Comparison of ENCODE assay signal across 9 cellular contexts in the genomic region with DNA sequence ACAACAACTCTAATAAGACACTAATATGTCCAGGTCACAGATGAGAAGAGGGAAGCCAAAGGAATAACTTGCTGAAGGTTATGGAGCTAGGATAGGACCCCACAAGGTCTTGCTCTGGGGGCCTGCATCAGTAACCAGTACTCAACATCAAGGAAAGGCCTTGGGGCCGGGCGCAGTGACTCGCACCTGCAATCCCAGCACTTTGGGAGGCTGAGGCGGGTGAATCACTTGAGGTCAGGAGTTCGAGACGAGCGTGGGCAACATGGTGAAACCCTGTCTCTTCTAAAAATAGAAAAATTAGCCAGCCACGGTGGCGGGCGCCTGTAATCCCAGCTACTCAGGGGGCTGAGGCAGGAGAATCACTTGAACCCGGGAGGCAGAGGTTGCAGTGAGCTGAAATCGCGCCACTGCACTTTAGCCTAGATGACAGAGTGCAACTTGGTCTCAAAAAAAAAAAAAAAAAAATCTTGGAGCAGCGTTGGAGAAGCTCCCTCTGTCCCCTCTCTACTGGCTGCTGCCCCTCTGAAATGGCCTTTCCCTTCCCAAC. TPM values are rescaled to one million over a fixed set of nuclear protein-coding genes. Genes with fewer than 3 reads are reported as not detected.
DNase-seq lines count a peak whose midpoint lies in the region; ATAC-seq and TF ChIP-seq lines count a peak whose summit lies in the region.
"Had no signal": no experiment of that assay in that cellular context is flagged by ENCODE, and none has a peak within 500 bp of the region (broad histone marks: within the 10 kb centered on the region; RNA-seq: fewer than 3 reads in every experiment).

No MANE protein-coding gene starts in this region.

- H3K27me3 ChIP-seq in KMS-11 (ENCODE audit: insufficient read depth, low read depth), result no peaks in the 10 kb centered on the region

- no peak for DNase-seq in AG04449 (ENCODE audit: low read depth, low spot score)
- DNase-seq in activated naive CD8-positive, alpha-beta T cell treated with anti-CD3 and anti-CD28 coated beads, Interleukin-2, amount 10 ng/mL, durations not matched to agents 7 days and 5 days, result no peak
- no peak for DNase-seq in NCI-H2196 (lab: John Stamatoyannopoulos, UW; ENCODE audit: unreplicated experiment)
- DNase-seq in SK-N-DZ (ENCODE audit: low spot score), result no peak

- H3K4me1 ChIP-seq in KMS-11 (ENCODE audit: low read depth, poor library complexity, severe bottlenecking) (peaks cover 20% of the 10 kb centered on the region), mesodermal cell (ENCODE audit: control insufficient read depth, insufficient read depth, low read length, poor library complexity, severe bottlenecking) (peaks cover 12% of the 10 kb centered on the region)

- no peaks in the 10 kb centered on the region for H3K36me3 ChIP-seq in KMS-11 (ENCODE audit: insufficient read depth)
- H3K36me3 ChIP-seq in mesodermal cell (ENCODE audit: control insufficient read depth, insufficient read depth, low read length), result peaks cover 34% of the 10 kb centered on the region

- ATAC-seq in activated naive CD8-positive, alpha-beta T cell treated with anti-CD3 and anti-CD28 coated beads, Interleukin-2, amount 10 ng/mL, durations not matched to agents 7 days and 5 days (ENCODE audit: low read depth), result no peak
- ATAC-seq in GM19395 (IDR thresholded peaks at IDR 0.05; ENCODE audit: unreplicated experiment), result no peak
- no peak for ATAC-seq in HG03108 (IDR thresholded peaks at IDR 0.05; ENCODE audit: unreplicated experiment)

- H3K36me3 Mint-ChIP-seq in activated naive CD8-positive, alpha-beta T cell treated with anti-CD3 and anti-CD28 coated beads, Interleukin-2, amount 10 ng/mL, durations not matched to agents 7 days and 5 days, result peaks cover 23% of the 10 kb centered on the region

- H3K27ac ChIP-seq in KMS-11, result peak overlapping the region; percentile 90
- peak overlapping the region; percentile 98 for H3K27ac ChIP-seq in mesodermal cell (ENCODE audit: low read depth, low read length, severe bottlenecking)

- H3K9me3 Mint-ChIP-seq in activated naive CD8-positive, alpha-beta T cell treated with anti-CD3 and anti-CD28 coated beads, Interleukin-2, amount 10 ng/mL, durations not matched to agents 7 days and 5 days, result no peaks in the 10 kb centered on the region

- CTCF ChIA-PET in AG04449 (lab: Yijun Ruan, JAX), result interaction anchor here (0.6 to 7.9 kb wide), 5 partner anchors 12 to 543 kb away, joined by 3 to 58 read pairs (median 4); a partner anchor contains a TSS

- peaks cover 65% of the 10 kb centered on the region for H3K79me2 ChIP-seq in KMS-11 (ENCODE audit: insufficient read depth, low read depth)

- H3K27ac Mint-ChIP-seq in activated naive CD8-positive, alpha-beta T cell treated with anti-CD3 and anti-CD28 coated beads, Interleukin-2, amount 10 ng/mL, durations not matched to agents 7 days and 5 days, result peak overlapping the region; percentile 95

- H3K9me3 ChIP-seq in mesodermal cell (ENCODE audit: control insufficient read depth, low read length), result no peaks in the 10 kb centered on the region

- peaks cover 20% of the 10 kb centered on the region for H3K4me1 Mint-ChIP-seq in activated naive CD8-positive, alpha-beta T cell treated with anti-CD3 and anti-CD28 coated beads, Interleukin-2, amount 10 ng/mL, durations not matched to agents 7 days and 5 days

- 0 out of 2 replicates have a peak, but pooled peaks cover 5% of the 10 kb centered on the region for H4K20me1 ChIP-seq in KMS-11 (ENCODE audit: insufficient read depth)

- 85 to 95% methylated on average over 9 to 13 of the region's 14 CpGs for WGBS in mesodermal cell (ENCODE audit: insufficient coverage in 2 of 2), 2 experiments

- H2AFZ ChIP-seq in KMS-11 (ENCODE audit: low read depth), result no peak overlapping the region

- POLR2A ChIA-PET in AG04449 (lab: Yijun Ruan, JAX), result interaction anchor here (0.8 to 2.6 kb wide), 4 partner anchors 22 to 186 kb away, joined by 3 to 19 read pairs (median 4); a partner anchor contains a TSS
- POLR2A ChIA-PET in activated naive CD8-positive, alpha-beta T cell treated with anti-CD3 and anti-CD28 coated beads, Interleukin-2, amount 10 ng/mL, durations not matched to agents 7 days and 5 days (lab: Charles Lee), result interaction anchor here (0.9 to 4.6 kb wide), 8 partner anchors 10 to 749 kb away, joined by 3 to 60 read pairs (median 18); a partner anchor contains a TSS

- peak overlapping the region; percentile 96; the same call in 1 of the 2 replicates for H3K9ac ChIP-seq in KMS-11

- H3K4me3 ChIP-seq in AG04449 (ENCODE audit: low read depth, low read length) (peak overlapping the region; percentile 97), KMS-11 (IDR thresholded peaks at IDR 0.05; ENCODE audit: insufficient read depth, low read depth, low read length) (no peak overlapping the region), mesodermal cell (ENCODE audit: extremely low read depth, insufficient read depth, low read length, poor library complexity, severe bottlenecking) (peak overlapping the region; percentile 98)

- H3K27me3 Mint-ChIP-seq in activated naive CD8-positive, alpha-beta T cell treated with anti-CD3 and anti-CD28 coated beads, Interleukin-2, amount 10 ng/mL, durations not matched to agents 7 days and 5 days, result no peaks in the 10 kb centered on the region

- no peak for TF ChIP-seq CTCF in AG04449 (IDR thresholded peaks at IDR 0.05; ENCODE audit: insufficient read depth, low read length, missing control alignments)
- no peak for TF ChIP-seq CTCF in KMS-11 (conservative IDR thresholded peaks at IDR 0.05; ENCODE audit: low read depth, low read length)

- H3K4me2 ChIP-seq in KMS-11, result peak overlapping the region; percentile 91

- H3K4me3 Mint-ChIP-seq in activated naive CD8-positive, alpha-beta T cell treated with anti-CD3 and anti-CD28 coated beads, Interleukin-2, amount 10 ng/mL, durations not matched to agents 7 days and 5 days, result peak overlapping the region; percentile 97

RNA-seq across cellular contexts. Expression of a gene that starts 1.8 kb away (rescaled TPM):
- total RNA-seq in activated naive CD8-positive, alpha-beta T cell treated with anti-CD3 and anti-CD28 coated beads, Interleukin-2, amount 10 ng/mL, durations not matched to agents 7 days and 5 days, result 100 to 1,000 TPM; 112 to 120 TPM
- 57.1 TPM for polyA plus RNA-seq in mesodermal cell (2013, experiment 1 of 2)
- 50.6 TPM for polyA plus RNA-seq in mesodermal cell (2013, experiment 2 of 2)
- 59.6 and 71.5 TPM in 2 replicates for polyA plus RNA-seq in SK-N-DZ (2014; cell fraction: cytosol; rRNA removed)
- polyA plus RNA-seq in SK-N-DZ (2014; cell fraction: nucleus; rRNA removed), result 130 and 133 TPM in 2 replicates

RNA-seq across cellular contexts. Expression of a gene that starts 2.3 kb away (rescaled TPM):
- not detected for total RNA-seq in activated naive CD8-positive, alpha-beta T cell treated with anti-CD3 and anti-CD28 coated beads, Interleukin-2, amount 10 ng/mL, durations not matched to agents 7 days and 5 days
- polyA plus RNA-seq in mesodermal cell (2013, experiment 1 of 2), result not detected
- polyA plus RNA-seq in mesodermal cell (2013, experiment 2 of 2), result not detected
- not detected in 2 replicates for polyA plus RNA-seq in SK-N-DZ (2014; cell fraction: cytosol; rRNA removed)
- not detected in 2 replicates for polyA plus RNA-seq in SK-N-DZ (2014; cell fraction: nucleus; rRNA removed)
- polyA plus RNA-seq: adipose tissue had no signal

RNA-seq across cellular contexts. Expression of a gene that starts 28.0 kb away (rescaled TPM):
- 1,000 to 10,000 TPM; 1,119 to 1,147 TPM for total RNA-seq in activated naive CD8-positive, alpha-beta T cell treated with anti-CD3 and anti-CD28 coated beads, Interleukin-2, amount 10 ng/mL, durations not matched to agents 7 days and 5 days
- 928 TPM for polyA plus RNA-seq in mesodermal cell (2013, experiment 1 of 2)
- polyA plus RNA-seq in mesodermal cell (2013, experiment 2 of 2), result 834 TPM
- polyA plus RNA-seq in SK-N-DZ (2014; cell fraction: cytosol; rRNA removed), result 1,227 and 2,229 TPM in 2 replicates
- 675 and 1,214 TPM in 2 replicates for polyA plus RNA-seq in SK-N-DZ (2014; cell fraction: nucleus; rRNA removed)

RNA-seq across cellular contexts. Expression of a gene that starts 37.3 kb away (rescaled TPM):
- total RNA-seq in activated naive CD8-positive, alpha-beta T cell treated with anti-CD3 and anti-CD28 coated beads, Interleukin-2, amount 10 ng/mL, durations not matched to agents 7 days and 5 days, result 1 to 10 TPM; 2.2 to 4.1 TPM
- polyA plus RNA-seq in mesodermal cell (2013, experiment 1 of 2), result 28.3 TPM
- 23.2 TPM for polyA plus RNA-seq in mesodermal cell (2013, experiment 2 of 2)
- 45.0 and 46.0 TPM in 2 replicates for polyA plus RNA-seq in SK-N-DZ (2014; cell fraction: cytosol; rRNA removed)
- polyA plus RNA-seq in SK-N-DZ (2014; cell fraction: nucleus; rRNA removed), result 56.8 and 68.8 TPM in 2 replicates

RNA-seq across cellular contexts. Expression of a gene that starts 37.8 kb away (rescaled TPM):
- total RNA-seq in activated naive CD8-positive, alpha-beta T cell treated with anti-CD3 and anti-CD28 coated beads, Interleukin-2, amount 10 ng/mL, durations not matched to agents 7 days and 5 days, result 10 to 100 TPM; 42.6 to 44.1 TPM
- polyA plus RNA-seq in mesodermal cell (2013, experiment 1 of 2), result 32.5 TPM
- 27.0 TPM for polyA plus RNA-seq in mesodermal cell (2013, experiment 2 of 2)
- polyA plus RNA-seq in SK-N-DZ (2014; cell fraction: cytosol; rRNA removed), result 29.8 and 31.0 TPM in 2 replicates
- 26.0 and 26.7 TPM in 2 replicates for polyA plus RNA-seq in SK-N-DZ (2014; cell fraction: nucleus; rRNA removed)
